ENCODE assay signal across 8 cellular contexts in the genomic region with DNA sequence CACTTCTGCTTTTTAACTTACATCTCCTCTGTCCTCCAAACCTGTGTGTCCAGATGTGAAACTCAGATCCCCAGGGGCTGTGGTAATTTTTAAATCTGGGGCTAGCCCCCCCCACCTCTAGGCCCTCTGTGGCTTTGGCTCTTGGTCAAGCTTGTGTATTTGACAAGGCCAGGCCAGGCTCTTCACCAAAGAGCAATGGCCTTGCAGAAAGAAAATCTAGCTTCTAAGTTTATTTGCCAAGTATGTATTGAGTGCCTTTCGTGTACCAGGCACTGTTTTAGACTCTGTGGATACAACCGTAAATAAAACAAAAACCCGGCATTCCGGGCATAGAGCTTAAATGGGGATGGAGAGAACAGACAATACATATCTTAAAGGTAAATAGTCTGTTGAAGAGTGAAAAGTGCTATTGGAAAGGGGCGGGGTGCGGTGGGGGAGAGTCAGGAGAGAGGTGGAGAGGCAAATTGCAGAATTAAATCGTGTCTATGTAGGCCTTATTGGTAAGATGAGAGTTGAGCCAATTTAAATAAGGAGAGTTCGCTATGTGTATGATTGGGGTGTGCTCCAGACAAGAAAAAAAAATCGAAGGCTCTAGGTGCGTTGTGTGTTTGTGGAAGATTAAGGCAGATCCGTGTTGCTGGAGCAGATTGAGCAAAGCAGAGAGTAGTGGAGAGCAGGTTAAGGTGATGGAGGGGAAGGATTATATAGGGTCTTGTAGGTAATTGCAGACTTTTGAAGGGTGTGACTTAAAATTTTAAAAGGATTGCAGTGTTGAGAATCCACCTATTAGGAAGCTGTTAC. TPM values are rescaled to one million over a fixed set of nuclear protein-coding genes. Genes with fewer than 3 reads are reported as not detected.
DNase-seq lines count a peak whose midpoint lies in the region; ATAC-seq and TF ChIP-seq lines count a peak whose summit lies in the region.

No MANE protein-coding gene starts in this region.

- no peak for TF ChIP-seq POLR2A in erythroblast (IDR thresholded peaks at IDR 0.05; ENCODE audit: low read length)

- H3K36me3 Mint-ChIP-seq in activated CD4-positive, alpha-beta T cell treated with anti-CD3 and anti-CD28 coated beads, Interleukin-2, amount 10 ng/mL, durations not matched to agents 24 days and 14 days (ENCODE audit: low read depth): no peaks in the 10 kb centered on the region

- H3K36me3 ChIP-seq in muscle layer of duodenum (ENCODE audit: control insufficient read depth in 1 of 2, insufficient read depth in 2 of 2, low read length in 2 of 2): no peaks in the 10 kb centered on the region

- peak overlapping the region; percentile 97 for H3K4me3 Mint-ChIP-seq in activated CD4-positive, alpha-beta T cell treated with anti-CD3 and anti-CD28 coated beads, Interleukin-2, amount 10 ng/mL, durations not matched to agents 24 days and 14 days

- H3K27me3 Mint-ChIP-seq in activated CD4-positive, alpha-beta T cell treated with anti-CD3 and anti-CD28 coated beads, Interleukin-2, amount 10 ng/mL, durations not matched to agents 24 days and 14 days: no peaks in the 10 kb centered on the region

- intact Hi-C loops in activated CD4-positive, alpha-beta T cell treated with anti-CD3 and anti-CD28 coated beads, Interleukin-2, amount 10 ng/mL, durations not matched to agents 24 days and 14 days (cut with micrococcal nuclease): loop anchor here (5.0 kb wide), 3 partner anchors 111 to 1509 kb away; partner anchors contain the start of genes AVEN and ZNF770

- no peaks in the 10 kb centered on the region for H3K9me3 Mint-ChIP-seq in activated CD4-positive, alpha-beta T cell treated with anti-CD3 and anti-CD28 coated beads, Interleukin-2, amount 10 ng/mL, durations not matched to agents 24 days and 14 days

- H3K27ac ChIP-seq in coronary artery (peak overlapping the region; percentile 93 to 95), muscle layer of duodenum (ENCODE audit: low read length) (peak overlapping the region; percentile 90)

- H3K4me3 ChIP-seq in Jurkat, Clone E6-1 (ENCODE audit: low read length): peak overlapping the region; percentile 68
- H3K4me3 ChIP-seq in coronary artery: peak overlapping the region; percentile 85
- H3K4me3 ChIP-seq in muscle layer of duodenum (ENCODE audit: low read depth in 1 of 2, low read length in 2 of 2): peak overlapping the region; percentile 77 to 82

- no peak for ATAC-seq in HG02852 (IDR thresholded peaks at IDR 0.05; ENCODE audit: unreplicated experiment)

- no peaks in the 10 kb centered on the region for H3K9me3 ChIP-seq in muscle layer of duodenum (ENCODE audit: control insufficient read depth in 1 of 2, low read length in 2 of 2)

- DNase-seq in activated CD4-positive, alpha-beta T cell treated with anti-CD3 and anti-CD28 coated beads, Interleukin-2, amount 10 ng/mL, durations not matched to agents 24 days and 14 days: no peak
- no peak for DNase-seq in activated CD4-positive, alpha-beta T cell treated with anti-CD3 and anti-CD28 coated beads for 4 hours
- no peak for DNase-seq in Jurkat, Clone E6-1 (ENCODE audit: low read depth, low spot score)
- DNase-seq in coronary artery (ENCODE audit: low spot score): no peak
- DNase-seq in erythroblast (lab: John Stamatoyannopoulos, UW): no peak
- DNase-seq in NCI-H1930 (lab: John Stamatoyannopoulos, UW): no peak

- H3K27me3 ChIP-seq in muscle layer of duodenum (ENCODE audit: low read depth, low read length): no peaks in the 10 kb centered on the region

- peaks cover 13% of the 10 kb centered on the region for H3K4me1 Mint-ChIP-seq in activated CD4-positive, alpha-beta T cell treated with anti-CD3 and anti-CD28 coated beads, Interleukin-2, amount 10 ng/mL, durations not matched to agents 24 days and 14 days

- H3K4me1 ChIP-seq in muscle layer of duodenum (ENCODE audit: control insufficient read depth in 1 of 2, insufficient read depth in 2 of 2, low read length in 2 of 2): peaks cover 5 to 13% of the 10 kb centered on the region in 2 donors

- TF ChIP-seq CTCF in coronary artery (IDR thresholded peaks at IDR 0.05): no peak

- peak overlapping the region; percentile 99 for H3K27ac Mint-ChIP-seq in activated CD4-positive, alpha-beta T cell treated with anti-CD3 and anti-CD28 coated beads, Interleukin-2, amount 10 ng/mL, durations not matched to agents 24 days and 14 days

RNA-seq across cellular contexts. Expression of gene DPH6, which starts 0.8 kb away (rescaled TPM):
- 13.2 and 15.2 TPM in 2 replicates for total RNA-seq in activated CD4-positive, alpha-beta T cell treated with anti-CD3 and anti-CD28 coated beads, Interleukin-2, amount 10 ng/mL, durations not matched to agents 24 days and 14 days
- polyA plus RNA-seq in Jurkat, Clone E6-1 (2012; ENCODE audit: insufficient read depth, insufficient read length): 28.9 TPM
